Comparison of ENCODE assay signal across 9 cellular contexts in the genomic region with DNA sequence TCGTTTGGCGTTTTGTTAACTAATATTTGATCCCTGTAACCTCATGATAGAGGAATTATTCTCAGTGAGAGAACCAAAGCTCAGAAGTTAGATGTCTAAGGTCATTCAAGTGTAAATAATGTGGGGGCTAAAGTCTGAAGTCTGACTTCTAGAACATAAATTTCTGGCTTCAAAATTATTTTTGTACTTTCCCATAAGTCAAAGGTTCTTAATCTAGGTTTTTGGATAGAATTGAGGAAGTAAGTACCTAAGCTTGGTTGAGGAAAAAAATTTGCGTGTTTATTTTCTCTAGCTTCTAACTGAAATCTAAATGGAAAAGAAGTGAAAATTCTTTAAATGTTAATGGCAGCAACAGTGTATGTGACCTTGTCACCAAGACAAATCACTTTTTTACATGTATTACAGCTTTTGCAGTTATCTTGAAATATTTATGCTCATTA. TPM values are rescaled to one million over a fixed set of nuclear protein-coding genes. Genes with fewer than 3 reads are reported as not detected.
DNase-seq lines count a peak whose midpoint lies in the region; ATAC-seq and TF ChIP-seq lines count a peak whose summit lies in the region.
"Had no signal": no experiment of that assay in that cellular context is flagged by ENCODE, and none has a peak within 500 bp of the region (broad histone marks: within the 10 kb centered on the region; RNA-seq: fewer than 3 reads in every experiment).

No MANE protein-coding gene starts in this region.

- POLR2A ChIA-PET in activated CD8-positive, alpha-beta T cell treated with anti-CD3 and anti-CD28 coated beads for 36 hours (lab: Charles Lee), result interaction anchor here (0.6 to 1.4 kb wide), 3 partner anchors 10 to 399 kb away, joined by 3 to 4 read pairs (median 3); no protein-coding TSS in a partner anchor

- intact Hi-C loops in activated CD8-positive, alpha-beta T cell treated with anti-CD3 and anti-CD28 coated beads for 36 hours (cut with micrococcal nuclease), result no loop called here

- H3K27ac Mint-ChIP-seq in activated CD8-positive, alpha-beta T cell treated with anti-CD3 and anti-CD28 coated beads for 36 hours, result no peak overlapping the region
- peak overlapping the region in 1 of 6 donors; percentile 13 for H3K27ac Mint-ChIP-seq in immature natural killer cell

- H3K9me3 ChIP-seq in thoracic aorta, result no peaks in the 10 kb centered on the region

- peak overlapping the region; percentile 96 for H3K4me3 Mint-ChIP-seq in activated T-cell treated with anti-CD3 and anti-CD28 coated beads, Interleukin-2, amount 50 U/mL, for 4 hours
- H3K4me3 Mint-ChIP-seq in activated CD8-positive, alpha-beta T cell treated with anti-CD3 and anti-CD28 coated beads for 36 hours, result peak overlapping the region; percentile 97
- H3K4me3 Mint-ChIP-seq in immature natural killer cell, result peak overlapping the region; percentile 93 to 100 (median 95)

- peak overlapping the region; percentile 86 to 91 for H3K27ac ChIP-seq in thoracic aorta

- CTCF ChIA-PET in activated CD8-positive, alpha-beta T cell treated with anti-CD3 and anti-CD28 coated beads for 36 hours (lab: Charles Lee), result interaction anchor here (0.6 kb wide), 1 partner anchor 88 kb away, joined by 3 read pairs; no protein-coding TSS in a partner anchor

- peaks cover 36% of the 10 kb centered on the region for H3K4me1 Mint-ChIP-seq in activated T-cell treated with anti-CD3 and anti-CD28 coated beads, Interleukin-2, amount 50 U/mL, for 4 hours (ENCODE audit: low read depth)
- peaks cover 19% of the 10 kb centered on the region for H3K4me1 Mint-ChIP-seq in activated CD8-positive, alpha-beta T cell treated with anti-CD3 and anti-CD28 coated beads for 36 hours (ENCODE audit: low read depth)
- peaks cover 32 to 43% of the 10 kb centered on the region in 2 donors for H3K4me1 Mint-ChIP-seq in immature natural killer cell

- peaks cover 4% of the 10 kb centered on the region for H3K9me3 Mint-ChIP-seq in activated T-cell treated with anti-CD3 and anti-CD28 coated beads, Interleukin-2, amount 50 U/mL, for 4 hours
- H3K9me3 Mint-ChIP-seq in activated CD8-positive, alpha-beta T cell treated with anti-CD3 and anti-CD28 coated beads for 36 hours, result no peaks in the 10 kb centered on the region
- peaks cover 0 to 2% (median 0%) of the 10 kb centered on the region in 6 donors for H3K9me3 Mint-ChIP-seq in immature natural killer cell

- peaks cover 12% of the 10 kb centered on the region for H3K36me3 Mint-ChIP-seq in activated T-cell treated with anti-CD3 and anti-CD28 coated beads, Interleukin-2, amount 50 U/mL, for 4 hours (ENCODE audit: insufficient read depth)
- H3K36me3 Mint-ChIP-seq in activated CD8-positive, alpha-beta T cell treated with anti-CD3 and anti-CD28 coated beads for 36 hours (ENCODE audit: low read depth), result peaks cover 26% of the 10 kb centered on the region
- H3K36me3 Mint-ChIP-seq in immature natural killer cell, result peaks cover 0 to 3% (median 0%) of the 10 kb centered on the region in 3 donors

- no peaks in the 10 kb centered on the region for H3K27me3 ChIP-seq in thoracic aorta (replicated peaks; ENCODE audit: insufficient read depth)

- H3K4me1 ChIP-seq in thoracic aorta (ENCODE audit: control insufficient read depth in 1 of 2, low read depth in 2 of 2), result peaks cover 19 to 33% of the 10 kb centered on the region in 2 donors

- ATAC-seq in activated T-cell treated with anti-CD3 and anti-CD28 coated beads, Interleukin-2, amount 50 U/mL, for 4 hours, result no peak
- ATAC-seq in activated CD8-positive, alpha-beta T cell treated with anti-CD3 and anti-CD28 coated beads for 36 hours, result no peak
- ATAC-seq in thoracic aorta (ENCODE audit: insufficient number of reproducible peaks, low FRiP score, low read depth), result no peak
- ATAC-seq in HG03135 (IDR thresholded peaks at IDR 0.05; ENCODE audit: unreplicated experiment), result no peak

- peak overlapping the region; percentile 96 for H3K4me3 ChIP-seq in thoracic aorta

- TF ChIP-seq CTCF in activated CD8-positive, alpha-beta T cell treated with anti-CD3 and anti-CD28 coated beads for 36 hours (IDR thresholded peaks at IDR 0.05), result no peak
- TF ChIP-seq CTCF in thoracic aorta (IDR thresholded peaks at IDR 0.05), result no peak

- H3K27me3 Mint-ChIP-seq in activated T-cell treated with anti-CD3 and anti-CD28 coated beads, Interleukin-2, amount 50 U/mL, for 4 hours (ENCODE audit: low read depth), result no peaks in the 10 kb centered on the region
- no peaks in the 10 kb centered on the region for H3K27me3 Mint-ChIP-seq in activated CD8-positive, alpha-beta T cell treated with anti-CD3 and anti-CD28 coated beads for 36 hours
- H3K27me3 Mint-ChIP-seq in immature natural killer cell (ENCODE audit: low read depth in 3 of 3), result peaks cover 5 to 6% (median 6%) of the 10 kb centered on the region in 3 donors

- H3K36me3 ChIP-seq in thoracic aorta, result no peaks in the 10 kb centered on the region

- DNase-seq in activated T-cell treated with anti-CD3 and anti-CD28 coated beads, Interleukin-2, amount 50 U/mL, for 4 hours, result no peak
- DNase-seq in activated T-cell treated with anti-CD3 and anti-CD28 coated beads, Interleukin-2, amount 50 U/mL, for 1 hour, result no peak
- no peak for DNase-seq in activated CD8-positive, alpha-beta T cell treated with anti-CD3 and anti-CD28 coated beads for 36 hours
- DNase-seq in immature natural killer cell, result no peak
- no peak for DNase-seq in thoracic aorta (ENCODE audit: low spot score)
- no peak for DNase-seq in NCI-H1092 treated with DMSO at 0.1 percent for 48 hours (lab: John Stamatoyannopoulos, UW)
- DNase-seq in C1 segment of cervical spinal cord (lab: John Stamatoyannopoulos, UW), result no peak
- DNase-seq: DMS79 had no signal

RNA-seq across cellular contexts. Expression of a gene that starts 2.3 kb away (rescaled TPM):
- 100 to 1,000 TPM; 113 to 133 (median 127) TPM for total RNA-seq in activated T-cell treated with anti-CD3 and anti-CD28 coated beads, Interleukin-2, amount 50 U/mL, for 4 hours
- 10 to 100 TPM; 94.1 to 95.5 TPM for total RNA-seq in activated CD8-positive, alpha-beta T cell treated with anti-CD3 and anti-CD28 coated beads for 36 hours
- 10 to 100 TPM; 11.2 to 18.2 (median 11.2) TPM for polyA plus RNA-seq in immature natural killer cell
- total RNA-seq in thoracic aorta, result 10 to 100 TPM; 13.1 to 73.5 TPM

RNA-seq across cellular contexts. Expression of a gene that starts 6.6 kb away (rescaled TPM):
- total RNA-seq in activated T-cell treated with anti-CD3 and anti-CD28 coated beads, Interleukin-2, amount 50 U/mL, for 4 hours, result not detected
- total RNA-seq in activated CD8-positive, alpha-beta T cell treated with anti-CD3 and anti-CD28 coated beads for 36 hours, result not detected
- not detected for polyA plus RNA-seq in immature natural killer cell
- total RNA-seq in thoracic aorta, result not detected
